In the genomic region with DNA sequence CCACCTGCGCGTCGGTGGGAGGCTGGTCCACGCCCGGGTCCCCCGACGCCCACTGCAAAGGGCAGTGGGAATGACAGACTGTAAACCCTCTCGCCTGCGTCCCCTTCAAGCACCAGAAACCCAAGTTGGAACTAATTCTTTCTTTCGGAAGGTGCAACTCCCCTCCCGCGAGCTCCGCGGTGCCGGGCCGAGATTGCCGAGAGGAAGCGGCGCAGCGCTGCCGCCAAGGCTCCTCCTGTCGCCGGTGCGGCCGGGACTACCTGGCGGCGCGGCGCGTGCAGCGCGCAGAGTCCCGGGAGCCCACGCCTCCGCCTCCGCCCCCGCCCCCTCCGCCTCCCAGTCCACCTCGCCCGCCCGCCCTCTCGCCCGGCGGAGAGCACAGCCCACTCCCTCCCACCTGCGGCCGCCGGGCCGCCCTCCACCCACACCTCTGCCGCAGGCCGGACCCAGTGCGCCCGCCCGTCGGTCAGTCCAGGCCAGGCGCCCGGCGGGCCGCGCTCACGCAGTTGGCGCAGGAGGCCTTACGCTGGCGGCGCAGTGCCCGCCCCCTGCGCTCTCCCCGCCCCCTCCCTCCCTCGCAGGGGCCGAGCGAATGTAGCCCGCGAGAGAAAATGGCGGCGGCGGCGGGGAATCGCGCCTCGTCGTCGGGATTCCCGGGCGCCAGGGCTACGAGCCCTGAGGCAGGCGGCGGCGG, we compare ENCODE assay signal across 1 cellular context.
A peak's percentile ranks its signal among the peaks of the same experiment; 100 is the strongest.
TF ChIP-seq lines count a peak whose summit lies in the region.

Gene MAP3K1, plus strand, starts transcription at position 587 of the 694 bp plus-strand sequence. Its CDS starts 25 bp downstream, at position 612.

TF ChIP-seq in GM12878, 131 proteins besides CTCF, POLR2A, EP300 and RAD21 (continued from another document and continues in another):
- TF ChIP-seq, protein P1, sequence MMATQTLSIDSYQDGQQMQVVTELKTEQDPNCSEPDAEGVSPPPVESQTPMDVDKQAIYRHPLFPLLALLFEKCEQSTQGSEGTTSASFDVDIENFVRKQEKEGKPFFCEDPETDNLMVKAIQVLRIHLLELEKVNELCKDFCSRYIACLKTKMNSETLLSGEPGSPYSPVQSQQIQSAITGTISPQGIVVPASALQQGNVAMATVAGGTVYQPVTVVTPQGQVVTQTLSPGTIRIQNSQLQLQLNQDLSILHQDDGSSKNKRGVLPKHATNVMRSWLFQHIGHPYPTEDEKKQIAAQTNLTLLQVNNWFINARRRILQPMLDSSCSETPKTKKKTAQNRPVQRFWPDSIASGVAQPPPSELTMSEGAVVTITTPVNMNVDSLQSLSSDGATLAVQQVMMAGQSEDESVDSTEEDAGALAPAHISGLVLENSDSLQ (IDR thresholded peaks at IDR 0.05), result 0 out of 2 replicates have a peak, but pooled peaks have one; percentile 19
- TF ChIP-seq CBX5 (IDR thresholded peaks at IDR 0.05; ENCODE audit: low read depth) (no peak), MEF2B (IDR thresholded peaks at IDR 0.05; ENCODE audit: partially characterized antibody, poor library complexity, severe bottlenecking) (no peak), ASH2L (IDR thresholded peaks at IDR 0.05; ENCODE audit: borderline replicate concordance, low read depth) (no peak), TARDBP (IDR thresholded peaks at IDR 0.05; ENCODE audit: borderline replicate concordance) (no peak), ZNF217 (IDR thresholded peaks at IDR 0.05) (no peak), SREBF2 (IDR thresholded peaks at IDR 0.05; ENCODE audit: low read length) (no peak), GABPA (IDR thresholded peaks at IDR 0.05; ENCODE audit: low read depth) (no peak), PAX5 (IDR thresholded peaks at IDR 0.05; ENCODE audit: borderline replicate concordance, low read depth, low read length) (no peak), HSF1 (IDR thresholded peaks at IDR 0.05; ENCODE audit: low read depth, low read length) (no peak), TBL1XR1 (IDR thresholded peaks at IDR 0.05; ENCODE audit: low read depth, low read length) (no peak), NFIC (IDR thresholded peaks at IDR 0.05; ENCODE audit: low read depth, low read length) (no peak), YY1 (IDR thresholded peaks at IDR 0.05; ENCODE audit: low read depth, low read length) (peak; percentile 93), IKZF2 (IDR thresholded peaks at IDR 0.05) (no peak), NBN (IDR thresholded peaks at IDR 0.05) (peak; percentile 69; the same call in 1 of the 2 replicates), CREM (IDR thresholded peaks at IDR 0.05; ENCODE audit: low read depth) (no peak), SIX5 (IDR thresholded peaks at IDR 0.05; ENCODE audit: low read depth, low read length, severe bottlenecking) (no peak), FOXK2 (IDR thresholded peaks at IDR 0.05) (no peak), MYB (IDR thresholded peaks at IDR 0.05; ENCODE audit: borderline replicate concordance, low read depth, low read length) (no peak), MTA3 (IDR thresholded peaks at IDR 0.05; ENCODE audit: borderline replicate concordance, low read length) (no peak), IRF3 (IDR thresholded peaks at IDR 0.05) (no peak), IKZF1 (conservative IDR thresholded peaks at IDR 0.05) (peak; percentile 50), RBBP5 (conservative IDR thresholded peaks at IDR 0.05) (no peak), RELB (IDR thresholded peaks at IDR 0.05; ENCODE audit: low read depth) (no peak), CBX3 (IDR thresholded peaks at IDR 0.05; ENCODE audit: borderline replicate concordance, low read depth) (no peak), ETV6 (conservative IDR thresholded peaks at IDR 0.05 in 1 of 2, IDR thresholded peaks at IDR 0.05 in 1 of 2; ENCODE audit: borderline replicate concordance in 1 of 2, low read depth in 1 of 2) (no peak), DPF2 (IDR thresholded peaks at IDR 0.05) (peak; percentile 7; the same call in 1 of the 2 replicates), ZNF687 (IDR thresholded peaks at IDR 0.05) (no peak), JUND (IDR thresholded peaks at IDR 0.05; ENCODE audit: low read depth, low read length) (no peak), PML (IDR thresholded peaks at IDR 0.05; ENCODE audit: low read length) (no peak), BHLHE40 (IDR thresholded peaks at IDR 0.05; ENCODE audit: borderline replicate concordance in 1 of 2, low read depth in 2 of 2, low read length in 1 of 2) (peak; percentile 54 to 81; a peak in 2 of 4 replicates), GATAD2B (conservative IDR thresholded peaks at IDR 0.05; ENCODE audit: low read depth) (0 out of 2 replicates have a peak, but pooled peaks have one; percentile 37)
- TF ChIP-seq, protein P2, sequence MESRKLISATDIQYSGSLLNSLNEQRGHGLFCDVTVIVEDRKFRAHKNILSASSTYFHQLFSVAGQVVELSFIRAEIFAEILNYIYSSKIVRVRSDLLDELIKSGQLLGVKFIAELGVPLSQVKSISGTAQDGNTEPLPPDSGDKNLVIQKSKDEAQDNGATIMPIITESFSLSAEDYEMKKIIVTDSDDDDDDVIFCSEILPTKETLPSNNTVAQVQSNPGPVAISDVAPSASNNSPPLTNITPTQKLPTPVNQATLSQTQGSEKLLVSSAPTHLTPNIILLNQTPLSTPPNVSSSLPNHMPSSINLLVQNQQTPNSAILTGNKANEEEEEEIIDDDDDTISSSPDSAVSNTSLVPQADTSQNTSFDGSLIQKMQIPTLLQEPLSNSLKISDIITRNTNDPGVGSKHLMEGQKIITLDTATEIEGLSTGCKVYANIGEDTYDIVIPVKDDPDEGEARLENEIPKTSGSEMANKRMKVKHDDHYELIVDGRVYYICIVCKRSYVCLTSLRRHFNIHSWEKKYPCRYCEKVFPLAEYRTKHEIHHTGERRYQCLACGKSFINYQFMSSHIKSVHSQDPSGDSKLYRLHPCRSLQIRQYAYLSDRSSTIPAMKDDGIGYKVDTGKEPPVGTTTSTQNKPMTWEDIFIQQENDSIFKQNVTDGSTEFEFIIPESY (IDR thresholded peaks at IDR 0.05), result no peak
- TF ChIP-seq, protein P3, sequence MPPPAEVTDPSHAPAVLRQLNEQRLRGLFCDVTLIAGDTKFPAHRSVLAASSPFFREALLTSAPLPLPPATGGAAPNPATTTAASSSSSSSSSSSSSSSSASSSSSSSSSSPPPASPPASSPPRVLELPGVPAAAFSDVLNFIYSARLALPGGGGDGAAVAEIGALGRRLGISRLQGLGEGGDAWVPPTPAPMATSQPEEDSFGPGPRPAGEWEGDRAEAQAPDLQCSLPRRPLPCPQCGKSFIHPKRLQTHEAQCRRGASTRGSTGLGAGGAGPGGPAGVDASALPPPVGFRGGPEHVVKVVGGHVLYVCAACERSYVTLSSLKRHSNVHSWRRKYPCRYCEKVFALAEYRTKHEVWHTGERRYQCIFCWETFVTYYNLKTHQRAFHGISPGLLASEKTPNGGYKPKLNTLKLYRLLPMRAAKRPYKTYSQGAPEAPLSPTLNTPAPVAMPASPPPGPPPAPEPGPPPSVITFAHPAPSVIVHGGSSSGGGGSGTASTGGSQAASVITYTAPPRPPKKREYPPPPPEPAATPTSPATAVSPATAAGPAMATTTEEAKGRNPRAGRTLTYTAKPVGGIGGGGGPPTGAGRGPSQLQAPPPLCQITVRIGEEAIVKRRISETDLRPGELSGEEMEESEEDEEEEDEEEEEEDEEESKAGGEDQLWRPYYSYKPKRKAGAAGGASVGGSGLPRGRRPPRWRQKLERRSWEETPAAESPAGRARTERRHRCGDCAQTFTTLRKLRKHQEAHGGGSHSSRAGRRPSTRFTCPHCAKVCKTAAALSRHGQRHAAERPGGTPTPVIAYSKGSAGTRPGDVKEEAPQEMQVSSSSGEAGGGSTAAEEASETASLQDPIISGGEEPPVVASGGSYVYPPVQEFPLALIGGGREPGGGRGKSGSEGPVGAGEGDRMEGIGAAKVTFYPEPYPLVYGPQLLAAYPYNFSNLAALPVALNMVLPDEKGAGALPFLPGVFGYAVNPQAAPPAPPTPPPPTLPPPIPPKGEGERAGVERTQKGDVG (CRISPR knock-in tag; IDR thresholded peaks at IDR 0.05), result no peak
- TF ChIP-seq, protein P4, sequence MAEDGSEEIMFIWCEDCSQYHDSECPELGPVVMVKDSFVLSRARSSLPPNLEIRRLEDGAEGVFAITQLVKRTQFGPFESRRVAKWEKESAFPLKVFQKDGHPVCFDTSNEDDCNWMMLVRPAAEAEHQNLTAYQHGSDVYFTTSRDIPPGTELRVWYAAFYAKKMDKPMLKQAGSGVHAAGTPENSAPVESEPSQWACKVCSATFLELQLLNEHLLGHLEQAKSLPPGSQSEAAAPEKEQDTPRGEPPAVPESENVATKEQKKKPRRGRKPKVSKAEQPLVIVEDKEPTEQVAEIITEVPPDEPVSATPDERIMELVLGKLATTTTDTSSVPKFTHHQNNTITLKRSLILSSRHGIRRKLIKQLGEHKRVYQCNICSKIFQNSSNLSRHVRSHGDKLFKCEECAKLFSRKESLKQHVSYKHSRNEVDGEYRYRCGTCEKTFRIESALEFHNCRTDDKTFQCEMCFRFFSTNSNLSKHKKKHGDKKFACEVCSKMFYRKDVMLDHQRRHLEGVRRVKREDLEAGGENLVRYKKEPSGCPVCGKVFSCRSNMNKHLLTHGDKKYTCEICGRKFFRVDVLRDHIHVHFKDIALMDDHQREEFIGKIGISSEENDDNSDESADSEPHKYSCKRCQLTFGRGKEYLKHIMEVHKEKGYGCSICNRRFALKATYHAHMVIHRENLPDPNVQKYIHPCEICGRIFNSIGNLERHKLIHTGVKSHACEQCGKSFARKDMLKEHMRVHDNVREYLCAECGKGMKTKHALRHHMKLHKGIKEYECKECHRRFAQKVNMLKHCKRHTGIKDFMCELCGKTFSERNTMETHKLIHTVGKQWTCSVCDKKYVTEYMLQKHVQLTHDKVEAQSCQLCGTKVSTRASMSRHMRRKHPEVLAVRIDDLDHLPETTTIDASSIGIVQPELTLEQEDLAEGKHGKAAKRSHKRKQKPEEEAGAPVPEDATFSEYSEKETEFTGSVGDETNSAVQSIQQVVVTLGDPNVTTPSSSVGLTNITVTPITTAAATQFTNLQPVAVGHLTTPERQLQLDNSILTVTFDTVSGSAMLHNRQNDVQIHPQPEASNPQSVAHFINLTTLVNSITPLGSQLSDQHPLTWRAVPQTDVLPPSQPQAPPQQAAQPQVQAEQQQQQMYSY (CRISPR knock-in tag; IDR thresholded peaks at IDR 0.05), result no peak
- TF ChIP-seq, protein P5, sequence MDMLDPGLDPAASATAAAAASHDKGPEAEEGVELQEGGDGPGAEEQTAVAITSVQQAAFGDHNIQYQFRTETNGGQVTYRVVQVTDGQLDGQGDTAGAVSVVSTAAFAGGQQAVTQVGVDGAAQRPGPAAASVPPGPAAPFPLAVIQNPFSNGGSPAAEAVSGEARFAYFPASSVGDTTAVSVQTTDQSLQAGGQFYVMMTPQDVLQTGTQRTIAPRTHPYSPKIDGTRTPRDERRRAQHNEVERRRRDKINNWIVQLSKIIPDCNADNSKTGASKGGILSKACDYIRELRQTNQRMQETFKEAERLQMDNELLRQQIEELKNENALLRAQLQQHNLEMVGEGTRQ (IDR thresholded peaks at IDR 0.05; ENCODE audit: borderline replicate concordance, low read depth, low read length), result no peak
